In the genomic region with DNA sequence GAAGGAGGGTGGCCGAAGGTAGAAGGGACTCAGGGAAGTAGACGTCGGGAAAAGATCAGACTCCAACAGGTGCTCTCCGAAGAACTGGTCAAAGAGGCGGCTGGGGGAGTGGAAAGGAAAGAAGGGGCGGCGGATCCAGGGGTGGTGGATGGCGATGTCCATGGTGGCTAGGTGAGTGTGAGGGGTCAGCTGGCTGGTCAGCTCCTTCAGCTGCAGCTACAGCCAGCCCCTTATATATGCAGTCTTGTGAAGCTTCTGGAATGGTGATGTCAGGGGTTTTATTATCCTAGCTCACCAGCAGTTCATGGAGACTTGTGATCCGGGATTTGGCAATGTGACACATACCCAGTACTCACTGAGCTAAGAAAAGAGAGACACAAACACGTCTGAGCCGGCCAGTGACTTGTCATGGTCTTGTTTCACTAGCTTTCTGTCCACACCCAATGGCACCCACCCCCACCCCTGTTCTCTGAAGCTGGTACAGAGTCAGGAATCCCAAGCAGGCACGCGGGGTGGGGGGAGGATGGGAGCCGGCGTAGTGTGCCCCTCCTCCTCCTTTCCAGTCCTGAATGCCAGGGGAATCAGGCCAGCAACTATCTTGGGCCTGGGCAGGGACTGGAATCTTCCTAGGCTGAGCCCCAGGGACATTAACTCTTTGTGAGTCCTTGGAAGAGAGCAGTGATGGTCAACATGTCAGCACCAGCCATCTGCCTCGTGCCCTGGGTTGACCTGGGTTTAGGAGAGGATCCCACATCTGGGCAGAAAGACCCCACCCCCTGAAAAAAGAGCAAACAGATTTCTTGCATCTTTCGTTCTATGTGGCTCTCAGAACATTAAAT, we compare ENCODE assay signal across 9 cellular contexts. TPM values are rescaled to one million over a fixed set of nuclear protein-coding genes. Genes with fewer than 3 reads are reported as not detected.
DNase-seq lines count a peak whose midpoint lies in the region; ATAC-seq and TF ChIP-seq lines count a peak whose summit lies in the region.
"Had no signal": no experiment of that assay in that cellular context is flagged by ENCODE, and none has a peak within 500 bp of the region (broad histone marks: within the 10 kb centered on the region; RNA-seq: fewer than 3 reads in every experiment).

A gene with protein sequence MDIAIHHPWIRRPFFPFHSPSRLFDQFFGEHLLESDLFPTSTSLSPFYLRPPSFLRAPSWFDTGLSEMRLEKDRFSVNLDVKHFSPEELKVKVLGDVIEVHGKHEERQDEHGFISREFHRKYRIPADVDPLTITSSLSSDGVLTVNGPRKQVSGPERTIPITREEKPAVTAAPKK (minus strand): TSS at position 208 of the 839 bp plus-strand sequence. CDS start 46 bp downstream, at position 162.

- no peaks in the 10 kb centered on the region for H3K9me3 ChIP-seq in parathyroid adenoma (ENCODE audit: control insufficient read depth, low read length)

- H2AFZ ChIP-seq in parathyroid adenoma, result peak within 1 kb of the TSS; percentile 85

- H3K9ac ChIP-seq in parathyroid adenoma, result no peak within 1 kb of the TSS

- peak within 1 kb of the TSS; percentile 53 for H3K4me2 ChIP-seq in parathyroid adenoma (ENCODE audit: low read length)

- peak; percentile 43 to 97 (median 91) for DNase-seq in C1 segment of cervical spinal cord (lab: John Stamatoyannopoulos, UW)
- peak; percentile 92 for DNase-seq in Right ventricle myocardium superior
- DNase-seq in natural killer cell, result no peak
- no peak for DNase-seq in stimulated activated naive CD4-positive, alpha-beta T cell (lab: John Stamatoyannopoulos, UW)

- H3K9me3 Mint-ChIP-seq in natural killer cell, result no peaks in the 10 kb centered on the region
- H3K9me3 Mint-ChIP-seq: T-helper 1 cell treated with Interleukin-12 subunit alpha and Interleukin-12 subunit beta and Interleukin-4 antibody, amounts not matched to agents 30 μg/mL and 1 μg/mL, for 36 hours had no signal

- ATAC-seq in Right ventricle myocardium superior (ENCODE audit: poor library complexity), result peak; percentile 72
- no peak for ATAC-seq in GM19452 (IDR thresholded peaks at IDR 0.05; ENCODE audit: unreplicated experiment)
- no peak for ATAC-seq in natural killer cell
- ATAC-seq in GM21360 (IDR thresholded peaks at IDR 0.05; ENCODE audit: unreplicated experiment), result no peak

- H3K79me2 ChIP-seq in parathyroid adenoma, result no peaks in the 10 kb centered on the region

- peaks cover 26% of the 10 kb centered on the region for H3K4me1 ChIP-seq in parathyroid adenoma

- TF ChIP-seq CTCF in parathyroid adenoma (IDR thresholded peaks at IDR 0.05), result no peak
- TF ChIP-seq CTCF in natural killer cell (IDR thresholded peaks at IDR 0.05), result no peak

- intact Hi-C loops in Right ventricle myocardium superior (cut with DNase I), result no loop called here
- intact Hi-C loops in natural killer cell (cut with micrococcal nuclease), result no loop called here

- no peaks in the 10 kb centered on the region for H3K36me3 ChIP-seq in parathyroid adenoma (ENCODE audit: control insufficient read depth, insufficient read depth, low read length)

- peaks cover 54 to 62% of the 10 kb centered on the region in 2 donors for H3K27me3 Mint-ChIP-seq in natural killer cell (ENCODE audit: low read depth in 2 of 2)

- no peaks in the 10 kb centered on the region for H3K36me3 Mint-ChIP-seq in natural killer cell

- H3K4me3 ChIP-seq in parathyroid adenoma (ENCODE audit: low read depth, low read length), result peak within 1 kb of the TSS; percentile 40

- no peaks in the 10 kb centered on the region for H3K4me1 Mint-ChIP-seq in natural killer cell

- no peak within 1 kb of the TSS for H3K4me3 Mint-ChIP-seq in natural killer cell
- H3K4me3 Mint-ChIP-seq: T-helper 1 cell treated with Interleukin-12 subunit alpha and Interleukin-12 subunit beta and Interleukin-4 antibody, amounts not matched to agents 30 μg/mL and 1 μg/mL, for 36 hours had no signal

- peak within 1 kb of the TSS; percentile 41 for H3K27ac ChIP-seq in adipose tissue (ENCODE audit: low read depth, low read length)
- peak within 1 kb of the TSS; percentile 75 for H3K27ac ChIP-seq in parathyroid adenoma

- H3K27ac Mint-ChIP-seq in natural killer cell, result no peak within 1 kb of the TSS
- H3K27ac Mint-ChIP-seq: T-helper 1 cell treated with Interleukin-12 subunit alpha and Interleukin-12 subunit beta and Interleukin-4 antibody, amounts not matched to agents 30 μg/mL and 1 μg/mL, for 36 hours had no signal

- H3K27me3 ChIP-seq in parathyroid adenoma (ENCODE audit: control insufficient read depth, insufficient read depth, low read length), result no peaks in the 10 kb centered on the region

- WGBS in adipose tissue, 3 donors, result 27 to 52% (median 51%) methylated on average over 17 of the region's 17 CpGs

RNA-seq across cellular contexts. Expression of the gene that starts here (rescaled TPM):
- 100 to 1,000 TPM; 100 to 770 (median 580) TPM for polyA plus RNA-seq in adipose tissue
- total RNA-seq in Right ventricle myocardium superior (6,403 TPM), natural killer cell (not detected)

Comparison
In these comparisons a context has a peak if more than half of its experiments do, and no peak if none do; other contexts are left out.
1. RNA of the gene that starts here (total RNA-seq): 6,403 TPM in Right ventricle myocardium superior (single experiment); not detected in natural killer cell; every median in the first group is over 1,000 times any median in the second.
2. DNase-seq: peak in C1 segment of cervical spinal cord (14 of 14) and Right ventricle myocardium superior (single experiment); none in natural killer cell (single experiment) and stimulated activated naive CD4-positive, alpha-beta T cell (0 of 6).